ENCODE assay signal across 10 cellular contexts in the genomic region with DNA sequence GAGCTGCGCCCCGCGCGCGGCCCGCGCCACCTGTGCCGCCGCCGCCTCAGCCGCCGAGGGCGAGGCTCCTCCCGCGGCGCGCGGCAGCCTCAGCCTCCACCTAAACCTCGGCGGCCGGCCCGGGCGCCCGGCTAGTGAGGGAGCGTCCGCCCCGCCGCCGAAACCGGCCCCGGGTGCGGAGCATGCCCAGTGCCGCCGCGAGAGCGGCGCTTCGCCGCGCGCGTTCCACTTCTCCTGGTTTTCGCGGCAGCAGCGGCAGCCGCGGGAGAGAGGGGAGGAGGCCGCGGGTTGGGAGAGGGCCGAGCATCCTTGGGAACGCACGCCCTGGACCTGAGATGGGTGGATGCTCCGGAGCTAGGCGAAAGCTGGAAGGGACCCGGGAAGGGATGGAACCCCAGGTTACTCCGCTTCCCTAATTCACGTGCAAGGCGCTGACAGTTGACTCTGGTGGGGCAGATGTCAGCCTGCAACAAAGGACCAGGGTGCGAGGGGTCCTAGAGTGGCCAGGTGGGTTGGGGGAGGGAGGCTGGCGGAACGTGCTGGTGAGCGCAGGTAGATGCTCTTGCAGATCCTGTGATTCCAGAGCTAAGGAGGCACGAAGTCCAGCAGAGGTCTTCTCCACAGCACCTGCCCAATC. TPM values are rescaled to one million over a fixed set of nuclear protein-coding genes. Genes with fewer than 3 reads are reported as not detected.
DNase-seq lines count a peak whose midpoint lies in the region; ATAC-seq and TF ChIP-seq lines count a peak whose summit lies in the region.
"Had no signal": no experiment of that assay in that cellular context is flagged by ENCODE, and none has a peak within 500 bp of the region (broad histone marks: within the 10 kb centered on the region; RNA-seq: fewer than 3 reads in every experiment).

A gene with protein sequence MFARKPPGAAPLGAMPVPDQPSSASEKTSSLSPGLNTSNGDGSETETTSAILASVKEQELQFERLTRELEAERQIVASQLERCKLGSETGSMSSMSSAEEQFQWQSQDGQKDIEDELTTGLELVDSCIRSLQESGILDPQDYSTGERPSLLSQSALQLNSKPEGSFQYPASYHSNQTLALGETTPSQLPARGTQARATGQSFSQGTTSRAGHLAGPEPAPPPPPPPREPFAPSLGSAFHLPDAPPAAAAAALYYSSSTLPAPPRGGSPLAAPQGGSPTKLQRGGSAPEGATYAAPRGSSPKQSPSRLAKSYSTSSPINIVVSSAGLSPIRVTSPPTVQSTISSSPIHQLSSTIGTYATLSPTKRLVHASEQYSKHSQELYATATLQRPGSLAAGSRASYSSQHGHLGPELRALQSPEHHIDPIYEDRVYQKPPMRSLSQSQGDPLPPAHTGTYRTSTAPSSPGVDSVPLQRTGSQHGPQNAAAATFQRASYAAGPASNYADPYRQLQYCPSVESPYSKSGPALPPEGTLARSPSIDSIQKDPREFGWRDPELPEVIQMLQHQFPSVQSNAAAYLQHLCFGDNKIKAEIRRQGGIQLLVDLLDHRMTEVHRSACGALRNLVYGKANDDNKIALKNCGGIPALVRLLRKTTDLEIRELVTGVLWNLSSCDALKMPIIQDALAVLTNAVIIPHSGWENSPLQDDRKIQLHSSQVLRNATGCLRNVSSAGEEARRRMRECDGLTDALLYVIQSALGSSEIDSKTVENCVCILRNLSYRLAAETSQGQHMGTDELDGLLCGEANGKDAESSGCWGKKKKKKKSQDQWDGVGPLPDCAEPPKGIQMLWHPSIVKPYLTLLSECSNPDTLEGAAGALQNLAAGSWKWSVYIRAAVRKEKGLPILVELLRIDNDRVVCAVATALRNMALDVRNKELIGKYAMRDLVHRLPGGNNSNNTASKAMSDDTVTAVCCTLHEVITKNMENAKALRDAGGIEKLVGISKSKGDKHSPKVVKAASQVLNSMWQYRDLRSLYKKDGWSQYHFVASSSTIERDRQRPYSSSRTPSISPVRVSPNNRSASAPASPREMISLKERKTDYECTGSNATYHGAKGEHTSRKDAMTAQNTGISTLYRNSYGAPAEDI (N-terminal part only) (minus strand): TSS at position 177 of the 637 bp plus-strand sequence. CDS start 593 bp downstream, outside the sequence.

- no peak within 1 kb of the TSS for H2AK9ac ChIP-seq in IMR-90 (replicated peaks; ENCODE audit: low read depth, low read length, poor library complexity)

- H3K4me1 ChIP-seq in IMR-90 (ENCODE audit: control insufficient read depth, insufficient read depth, low read length) (no peaks in the 10 kb centered on the region), iPS DF 6.9 (ENCODE audit: control insufficient read depth, insufficient read depth, low read length) (no peaks in the 10 kb centered on the region; the same call in 1 of the 2 replicates)

- H3K23ac ChIP-seq in IMR-90 (ENCODE audit: low read depth, low read length), result no peak within 1 kb of the TSS

- no peak within 1 kb of the TSS for H3K9ac ChIP-seq in IMR-90 (ENCODE audit: low read depth, low read length)

- no peaks in the 10 kb centered on the region for H3K79me1 ChIP-seq in IMR-90 (ENCODE audit: low read depth in 1 of 2, low read length in 2 of 2)

- H2BK120ac ChIP-seq in IMR-90 (ENCODE audit: low read depth, low read length), result no peak within 1 kb of the TSS

- peak within 1 kb of the TSS; percentile 72 for H2AFZ ChIP-seq in IMR-90 (replicated peaks; ENCODE audit: low read length, poor library complexity)

- no peak within 1 kb of the TSS for H3K4me2 ChIP-seq in IMR-90 (ENCODE audit: low read depth, low read length)

- H3K27ac Mint-ChIP-seq in activated naive CD8-positive, alpha-beta T cell treated with anti-CD3 and anti-CD28 coated beads for 36 hours, result no peak within 1 kb of the TSS
- H3K27ac Mint-ChIP-seq in stimulated activated effector memory CD8-positive, alpha-beta T cell treated with anti-CD3 and anti-CD28 coated beads, Interleukin-12 subunit alpha, Interleukin-12 subunit beta, amount 100 ng/mL, for 72 hours, result no peak within 1 kb of the TSS

- H3K36me3 ChIP-seq in IMR-90 (ENCODE audit: control insufficient read depth, insufficient read depth, low read length), result no peaks in the 10 kb centered on the region
- H3K36me3 ChIP-seq in iPS DF 6.9 (ENCODE audit: control insufficient read depth, insufficient read depth, low read length), result no peaks in the 10 kb centered on the region

- intact Hi-C loops in IMR-90 (cut with micrococcal nuclease), result no loop called here

- dilution Hi-C loops in IMR-90 (cut with HindIII; ENCODE audit: low sequenced_read_pairs, unreplicated experiment), result no loop called here

- H3K4me3 ChIP-seq in GM08714 (ENCODE audit: low read length), result peak within 1 kb of the TSS; percentile 26; the same call in 1 of the 2 replicates
- no peak within 1 kb of the TSS for H3K4me3 ChIP-seq in IMR-90 (ENCODE audit: insufficient read depth, low read depth, low read length)
- peak within 1 kb of the TSS; percentile 84 for H3K4me3 ChIP-seq in iPS DF 6.9 (ENCODE audit: low read length)

- H3K9me3 Mint-ChIP-seq in activated naive CD8-positive, alpha-beta T cell treated with anti-CD3 and anti-CD28 coated beads for 36 hours, result no peaks in the 10 kb centered on the region
- H3K9me3 Mint-ChIP-seq in stimulated activated effector memory CD8-positive, alpha-beta T cell treated with anti-CD3 and anti-CD28 coated beads, Interleukin-12 subunit alpha, Interleukin-12 subunit beta, amount 100 ng/mL, for 72 hours, result no peaks in the 10 kb centered on the region

- H4K8ac ChIP-seq in IMR-90 (ENCODE audit: low read depth in 2 of 2, low read length in 2 of 2), result no peak within 1 kb of the TSS

- CTCF ChIA-PET in IMR-90 (lab: Yijun Ruan, JAX), result no interaction called here

- no TSS peak for BruUV-seq in IMR-90 (replicated peaks; lab: Mats Ljungman, UMichigan)

- POLR2A ChIA-PET in IMR-90 (lab: Charles Lee; ENCODE audit: unreplicated experiment), result no interaction called here

- H2BK5ac ChIP-seq in IMR-90 (ENCODE audit: low read depth, low read length, poor library complexity, severe bottlenecking), result no peak within 1 kb of the TSS

- H3K27ac ChIP-seq in IMR-90 (ENCODE audit: insufficient read depth, low read length) (no peak within 1 kb of the TSS), iPS DF 6.9 (ENCODE audit: low read length) (no peak within 1 kb of the TSS)

- in situ Hi-C loops in IMR-90 (cut with MboI; ENCODE audit: low sequenced_read_pairs), result no loop called here

- H3K9me3 ChIP-seq in IMR-90 (ENCODE audit: control insufficient read depth, insufficient read depth, low read length) (no peaks in the 10 kb centered on the region), iPS DF 6.9 (ENCODE audit: control insufficient read depth, insufficient read depth, low read length) (no peaks in the 10 kb centered on the region)

- peaks cover 53% of the 10 kb centered on the region for H3K27me3 Mint-ChIP-seq in activated naive CD8-positive, alpha-beta T cell treated with anti-CD3 and anti-CD28 coated beads for 36 hours

- no peaks in the 10 kb centered on the region for H3K4me1 Mint-ChIP-seq in activated naive CD8-positive, alpha-beta T cell treated with anti-CD3 and anti-CD28 coated beads for 36 hours
- peaks cover 6% of the 10 kb centered on the region for H3K4me1 Mint-ChIP-seq in stimulated activated effector memory CD8-positive, alpha-beta T cell treated with anti-CD3 and anti-CD28 coated beads, Interleukin-12 subunit alpha, Interleukin-12 subunit beta, amount 100 ng/mL, for 72 hours

- no peak for TF ChIP-seq CTCF in IMR-90 (conservative IDR thresholded peaks at IDR 0.05; ENCODE audit: low read depth, low read length)

- TF ChIP-seq POLR2A in IMR-90 (IDR thresholded peaks at IDR 0.05; ENCODE audit: low read depth, low read length), result no peak

- peak within 1 kb of the TSS; percentile 0 for H3K4me3 Mint-ChIP-seq in activated naive CD8-positive, alpha-beta T cell treated with anti-CD3 and anti-CD28 coated beads for 36 hours
- H3K4me3 Mint-ChIP-seq in stimulated activated effector memory CD8-positive, alpha-beta T cell treated with anti-CD3 and anti-CD28 coated beads, Interleukin-12 subunit alpha, Interleukin-12 subunit beta, amount 100 ng/mL, for 72 hours, result peak within 1 kb of the TSS; percentile 7

- no peak within 1 kb of the TSS for H2BK15ac ChIP-seq in IMR-90 (ENCODE audit: low read depth, low read length)

- no peak within 1 kb of the TSS for H3K18ac ChIP-seq in IMR-90 (ENCODE audit: low read depth, low read length)

- H3K27me3 ChIP-seq in IMR-90 (ENCODE audit: control insufficient read depth, insufficient read depth, low read length) (peaks cover 16% of the 10 kb centered on the region), iPS DF 6.9 (ENCODE audit: control insufficient read depth, insufficient read depth, low read length) (peaks cover 21% of the 10 kb centered on the region; the same call in 1 of the 2 replicates)

- TF ChIP-seq RAD21 in IMR-90 (IDR thresholded peaks at IDR 0.05; ENCODE audit: low read length), result no peak

- H4K20me1 ChIP-seq in IMR-90 (ENCODE audit: insufficient read depth, low read length), result no peaks in the 10 kb centered on the region

- no peak within 1 kb of the TSS for H3K56ac ChIP-seq in IMR-90 (ENCODE audit: extremely low read depth, insufficient read depth, low read length)

- H3K36me3 Mint-ChIP-seq in activated naive CD8-positive, alpha-beta T cell treated with anti-CD3 and anti-CD28 coated beads for 36 hours, result no peaks in the 10 kb centered on the region
- H3K36me3 Mint-ChIP-seq in stimulated activated effector memory CD8-positive, alpha-beta T cell treated with anti-CD3 and anti-CD28 coated beads, Interleukin-12 subunit alpha, Interleukin-12 subunit beta, amount 100 ng/mL, for 72 hours, result no peaks in the 10 kb centered on the region

- ATAC-seq in IMR-90 (ENCODE audit: low read depth) (peak; percentile 61), GM21717 (IDR thresholded peaks at IDR 0.05; ENCODE audit: unreplicated experiment) (no peak), HG03175 (IDR thresholded peaks at IDR 0.05; ENCODE audit: unreplicated experiment) (no peak)
- peak; percentile 26 for ATAC-seq in stimulated activated effector memory CD8-positive, alpha-beta T cell treated with anti-CD3 and anti-CD28 coated beads, Interleukin-12 subunit alpha, Interleukin-12 subunit beta, amount 100 ng/mL, for 72 hours

- no peak within 1 kb of the TSS for H2BK20ac ChIP-seq in IMR-90 (ENCODE audit: low read depth, low read length)

- no peak for DNase-seq in IMR-90
- DNase-seq in activated naive CD8-positive, alpha-beta T cell treated with anti-CD3 and anti-CD28 coated beads for 36 hours, result no peak
- peak; percentile 74 for DNase-seq in iPS DF 6.9 (ENCODE audit: low read depth, low spot score)
- no peak for DNase-seq in stimulated activated effector memory CD8-positive, alpha-beta T cell treated with anti-CD3 and anti-CD28 coated beads, Interleukin-12 subunit alpha, Interleukin-12 subunit beta, amount 100 ng/mL, for 72 hours (ENCODE audit: low spot score in 2 of 2)
- no peak for DNase-seq in UCSD-AML1 (lab: John Stamatoyannopoulos, UW; ENCODE audit: unreplicated experiment)
- DNase-seq: naive B cell had no signal

- H3K14ac ChIP-seq in IMR-90 (replicated peaks; ENCODE audit: low read depth, low read length), result no peak within 1 kb of the TSS

- H2AK5ac ChIP-seq in IMR-90 (ENCODE audit: low read depth, low read length), result no peak within 1 kb of the TSS

- H3K4ac ChIP-seq in IMR-90 (ENCODE audit: low read depth, low read length), result no peak within 1 kb of the TSS

- H3K9me1 ChIP-seq in IMR-90 (ENCODE audit: insufficient read depth, low read length), result no peaks in the 10 kb centered on the region

- H4K5ac ChIP-seq in IMR-90 (ENCODE audit: low read depth, low read length), result no peak within 1 kb of the TSS

- H4K91ac ChIP-seq in IMR-90 (ENCODE audit: insufficient read depth, low read depth, low read length), result no peak within 1 kb of the TSS

- WGBS in IMR-90 (ENCODE audit: extremely low coverage in 2 of 2, insufficient read length in 1 of 2), 2 experiments, result 1% methylated on average over 29 of the region's 63 CpGs; no CpG with 5 or more reads in 1 of the 2 experiments
- WGBS in iPS DF 6.9 (ENCODE audit: insufficient coverage, insufficient read length), result no CpG with 5 or more reads among the region's 63 CpGs

RNA-seq across cellular contexts. Expression of the gene that starts here (rescaled TPM):
- not detected in 2 replicates for total RNA-seq in IMR-90 (2012; rRNA removed)
- polyA plus RNA-seq in IMR-90 (2012; rRNA removed), result not detected in 2 replicates
- polyA plus RNA-seq in IMR-90 (2012; cell fraction: cytosol; rRNA removed), result not detected in 2 replicates
- not detected in 2 replicates for polyA plus RNA-seq in IMR-90 (2012; cell fraction: nucleus; rRNA removed; ENCODE audit: low replicate concordance)
- total RNA-seq in activated naive CD8-positive, alpha-beta T cell treated with anti-CD3 and anti-CD28 coated beads for 36 hours, result not detected
- total RNA-seq: LHCN-M2 had no signal

Comparison
In these comparisons a context has a peak if more than half of its experiments do, and no peak if none do; other contexts are left out.
1. Peak in ATAC-seq in IMR-90; RNA of the gene not detected or under 1 TPM.